In genomic region chr12:59627582-59627981, GRCh38 we compare ENCODE assay signal across 23 cellular contexts. TPM values are rescaled to one million over a fixed set of nuclear protein-coding genes. Genes with fewer than 3 reads are reported as not detected.
DNase-seq lines count a peak whose midpoint lies in the region; ATAC-seq and TF ChIP-seq lines count a peak whose summit lies in the region.
"Had no signal": no experiment of that assay in that cellular context is flagged by ENCODE, and none has a peak within 500 bp of the region (broad histone marks: within the 10 kb centered on the region; RNA-seq: fewer than 3 reads in every experiment).

No MANE protein-coding gene starts in this region.

- ATAC-seq in GM18505 (IDR thresholded peaks at IDR 0.05; ENCODE audit: unreplicated experiment) (peak; percentile 55), GM18511 (IDR thresholded peaks at IDR 0.05; ENCODE audit: unreplicated experiment) (peak; percentile 61), GM21529 (IDR thresholded peaks at IDR 0.05; ENCODE audit: unreplicated experiment) (peak; percentile 54), HG03378 (IDR thresholded peaks at IDR 0.05; ENCODE audit: unreplicated experiment) (peak; percentile 55), HG03139 (IDR thresholded peaks at IDR 0.05; ENCODE audit: unreplicated experiment) (no peak)
- ATAC-seq: esophagus mucosa; GM12878; left lobe of liver; pancreas; stimulated activated naive B cell treated with anti-CD40 and anti-IgM and Interleukin-4, amounts not matched to agents 10 μg/mL and 1 μg/mL and 100 μg/mL, for 72 hours; upper lobe of right lung had no signal

- TF ChIP-seq CTCF in ascending aorta (IDR thresholded peaks at IDR 0.05): no peak

- no peak for TF ChIP-seq POLR2A in GM18505 (IDR thresholded peaks at IDR 0.05; ENCODE audit: borderline replicate concordance, extremely low read depth, insufficient read depth, insufficient read length)

- no peak overlapping the region for H3K27ac ChIP-seq in ascending aorta
- H3K27ac ChIP-seq: BLaER1, pancreas, RWPE1, upper lobe of right lung had no signal

- intact Hi-C loops in ascending aorta (cut with DNase I): no loop called here

- no peaks in the 10 kb centered on the region for H3K27me3 ChIP-seq in ascending aorta
- H3K27me3 ChIP-seq: BLaER1, pancreas, upper lobe of right lung had no signal

- H3K4me1 ChIP-seq in ascending aorta: peaks cover 0 to 2% of the 10 kb centered on the region in 2 donors
- H3K4me1 ChIP-seq: HAP-1, upper lobe of right lung had no signal

- H3K9me3 ChIP-seq in ascending aorta: no peaks in the 10 kb centered on the region
- H3K9me3 ChIP-seq: BLaER1, HAP-1, pancreas, upper lobe of right lung had no signal

- H3K36me3 ChIP-seq in ascending aorta: no peaks in the 10 kb centered on the region
- H3K36me3 ChIP-seq: BLaER1, HAP-1, pancreas, upper lobe of right lung had no signal

- DNase-seq in iPS-NIHi7 (ENCODE audit: extremely low spot score) (no peak), ascending aorta (ENCODE audit: low spot score in 2 of 2) (no peak)
- DNase-seq: activated naive CD4-positive, alpha-beta T cell; cerebellar nuclear complex; glutamatergic neuron; Karpas-422; NCI-H2029 treated with DMSO at 0.1 percent for 48 hours; NCI-H524 treated with DMSO at 0.1 percent for 48 hours; OCI-M1; pancreas; stimulated activated naive B cell treated with anti-CD40 and anti-IgM and Interleukin-4, amounts not matched to agents 10 μg/mL and 1 μg/mL and 100 μg/mL, for 72 hours; upper lobe of right lung had no signal

- no peak overlapping the region for H3K4me3 ChIP-seq in ascending aorta
- H3K4me3 ChIP-seq: BLaER1, GM12878, HAP-1, pancreas, upper lobe of right lung had no signal

RNA-seq across cellular contexts. Expression of gene SLC16A7, which starts 31.8 kb away (rescaled TPM):
- total RNA-seq in ascending aorta: 12.6 TPM
